1 cellular context compared by ENCODE assay signal in the genomic region with DNA sequence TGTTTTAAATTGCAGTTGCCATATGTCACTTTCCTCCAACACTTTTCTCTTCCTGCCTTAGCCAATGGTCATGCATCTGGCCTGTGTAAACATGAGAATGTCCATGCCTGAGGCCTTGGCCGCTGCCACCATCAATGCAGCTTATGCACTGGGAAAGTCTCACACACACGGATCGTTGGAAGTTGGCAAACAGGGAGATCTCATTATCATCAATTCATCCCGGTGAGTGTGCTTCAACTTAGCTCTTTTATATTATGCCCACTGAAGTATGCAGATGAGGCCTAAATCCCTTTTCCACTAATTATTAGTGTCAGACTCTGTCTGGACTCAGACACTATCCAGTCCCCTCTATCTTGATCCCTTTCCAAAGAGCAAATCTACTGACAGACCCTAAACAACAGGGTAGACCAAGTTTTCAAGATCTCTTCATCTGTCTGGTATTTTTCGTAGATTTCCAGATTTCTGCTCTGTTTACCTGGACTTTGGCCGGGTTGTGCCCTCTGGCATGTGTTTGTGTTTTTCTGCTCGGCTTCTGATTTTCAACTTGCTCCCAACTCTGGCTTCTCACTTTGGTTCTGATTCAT.
TF ChIP-seq lines count a peak whose summit lies in the region.

No MANE protein-coding gene starts in this region.

TF ChIP-seq in HepG2, 621 proteins besides CTCF, POLR2A, EP300 and RAD21 (continued from another document and continues in another):
- TF ChIP-seq, protein P1, sequence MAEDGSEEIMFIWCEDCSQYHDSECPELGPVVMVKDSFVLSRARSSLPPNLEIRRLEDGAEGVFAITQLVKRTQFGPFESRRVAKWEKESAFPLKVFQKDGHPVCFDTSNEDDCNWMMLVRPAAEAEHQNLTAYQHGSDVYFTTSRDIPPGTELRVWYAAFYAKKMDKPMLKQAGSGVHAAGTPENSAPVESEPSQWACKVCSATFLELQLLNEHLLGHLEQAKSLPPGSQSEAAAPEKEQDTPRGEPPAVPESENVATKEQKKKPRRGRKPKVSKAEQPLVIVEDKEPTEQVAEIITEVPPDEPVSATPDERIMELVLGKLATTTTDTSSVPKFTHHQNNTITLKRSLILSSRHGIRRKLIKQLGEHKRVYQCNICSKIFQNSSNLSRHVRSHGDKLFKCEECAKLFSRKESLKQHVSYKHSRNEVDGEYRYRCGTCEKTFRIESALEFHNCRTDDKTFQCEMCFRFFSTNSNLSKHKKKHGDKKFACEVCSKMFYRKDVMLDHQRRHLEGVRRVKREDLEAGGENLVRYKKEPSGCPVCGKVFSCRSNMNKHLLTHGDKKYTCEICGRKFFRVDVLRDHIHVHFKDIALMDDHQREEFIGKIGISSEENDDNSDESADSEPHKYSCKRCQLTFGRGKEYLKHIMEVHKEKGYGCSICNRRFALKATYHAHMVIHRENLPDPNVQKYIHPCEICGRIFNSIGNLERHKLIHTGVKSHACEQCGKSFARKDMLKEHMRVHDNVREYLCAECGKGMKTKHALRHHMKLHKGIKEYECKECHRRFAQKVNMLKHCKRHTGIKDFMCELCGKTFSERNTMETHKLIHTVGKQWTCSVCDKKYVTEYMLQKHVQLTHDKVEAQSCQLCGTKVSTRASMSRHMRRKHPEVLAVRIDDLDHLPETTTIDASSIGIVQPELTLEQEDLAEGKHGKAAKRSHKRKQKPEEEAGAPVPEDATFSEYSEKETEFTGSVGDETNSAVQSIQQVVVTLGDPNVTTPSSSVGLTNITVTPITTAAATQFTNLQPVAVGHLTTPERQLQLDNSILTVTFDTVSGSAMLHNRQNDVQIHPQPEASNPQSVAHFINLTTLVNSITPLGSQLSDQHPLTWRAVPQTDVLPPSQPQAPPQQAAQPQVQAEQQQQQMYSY (CRISPR knock-in tag; IDR thresholded peaks at IDR 0.05): no peak
- TF ChIP-seq ZNF253 (CRISPR knock-in tag; IDR thresholded peaks at IDR 0.05; ENCODE audit: borderline replicate concordance): no peak
- no peak for TF ChIP-seq GTF2F1 (IDR thresholded peaks at IDR 0.05; ENCODE audit: low read length)
- no peak for TF ChIP-seq ZFP36L1 (CRISPR knock-in tag; IDR thresholded peaks at IDR 0.05)
- TF ChIP-seq, protein P2, sequence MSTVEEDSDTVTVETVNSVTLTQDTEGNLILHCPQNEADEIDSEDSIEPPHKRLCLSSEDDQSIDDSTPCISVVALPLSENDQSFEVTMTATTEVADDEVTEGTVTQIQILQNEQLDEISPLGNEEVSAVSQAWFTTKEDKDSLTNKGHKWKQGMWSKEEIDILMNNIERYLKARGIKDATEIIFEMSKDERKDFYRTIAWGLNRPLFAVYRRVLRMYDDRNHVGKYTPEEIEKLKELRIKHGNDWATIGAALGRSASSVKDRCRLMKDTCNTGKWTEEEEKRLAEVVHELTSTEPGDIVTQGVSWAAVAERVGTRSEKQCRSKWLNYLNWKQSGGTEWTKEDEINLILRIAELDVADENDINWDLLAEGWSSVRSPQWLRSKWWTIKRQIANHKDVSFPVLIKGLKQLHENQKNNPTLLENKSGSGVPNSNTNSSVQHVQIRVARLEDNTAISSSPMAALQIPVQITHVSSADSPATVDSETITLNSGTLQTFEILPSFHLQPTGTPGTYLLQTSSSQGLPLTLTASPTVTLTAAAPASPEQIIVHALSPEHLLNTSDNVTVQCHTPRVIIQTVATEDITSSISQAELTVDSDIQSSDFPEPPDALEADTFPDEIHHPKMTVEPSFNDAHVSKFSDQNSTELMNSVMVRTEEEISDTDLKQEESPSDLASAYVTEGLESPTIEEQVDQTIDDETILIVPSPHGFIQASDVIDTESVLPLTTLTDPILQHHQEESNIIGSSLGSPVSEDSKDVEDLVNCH (CRISPR knock-in tag; IDR thresholded peaks at IDR 0.05): no peak
- peak; percentile 43; the same call in 1 of the 2 replicates for TF ChIP-seq BHLHE40 (IDR thresholded peaks at IDR 0.05; ENCODE audit: low read length)
- TF ChIP-seq ZNF564 (CRISPR knock-in tag; IDR thresholded peaks at IDR 0.05): no peak
- TF ChIP-seq, protein P3, sequence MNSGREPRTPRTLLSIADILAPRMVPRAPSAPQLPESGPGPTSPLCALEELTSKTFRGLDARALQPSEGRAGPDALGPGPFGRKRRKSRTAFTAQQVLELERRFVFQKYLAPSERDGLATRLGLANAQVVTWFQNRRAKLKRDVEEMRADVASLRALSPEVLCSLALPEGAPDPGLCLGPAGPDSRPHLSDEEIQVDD (CRISPR knock-in tag; IDR thresholded peaks at IDR 0.05; ENCODE audit: borderline replicate concordance): no peak
- no peak for TF ChIP-seq RORA (CRISPR knock-in tag; IDR thresholded peaks at IDR 0.05)
- no peak for TF ChIP-seq ARNT (IDR thresholded peaks at IDR 0.05)
- TF ChIP-seq HIVEP1 (CRISPR knock-in tag; IDR thresholded peaks at IDR 0.05): no peak
- TF ChIP-seq YEATS2 (CRISPR knock-in tag; IDR thresholded peaks at IDR 0.05; ENCODE audit: borderline replicate concordance): peak; percentile 13; the same call in 1 of the 2 replicates
- TF ChIP-seq ZNF670 (CRISPR knock-in tag; IDR thresholded peaks at IDR 0.05; ENCODE audit: borderline replicate concordance): peak; percentile 69; the same call in 1 of the 2 replicates
- TF ChIP-seq ZNF296 (CRISPR knock-in tag; conservative IDR thresholded peaks at IDR 0.05): 0 out of 2 replicates have a peak, but pooled peaks have one; percentile 74
- TF ChIP-seq, protein P4, sequence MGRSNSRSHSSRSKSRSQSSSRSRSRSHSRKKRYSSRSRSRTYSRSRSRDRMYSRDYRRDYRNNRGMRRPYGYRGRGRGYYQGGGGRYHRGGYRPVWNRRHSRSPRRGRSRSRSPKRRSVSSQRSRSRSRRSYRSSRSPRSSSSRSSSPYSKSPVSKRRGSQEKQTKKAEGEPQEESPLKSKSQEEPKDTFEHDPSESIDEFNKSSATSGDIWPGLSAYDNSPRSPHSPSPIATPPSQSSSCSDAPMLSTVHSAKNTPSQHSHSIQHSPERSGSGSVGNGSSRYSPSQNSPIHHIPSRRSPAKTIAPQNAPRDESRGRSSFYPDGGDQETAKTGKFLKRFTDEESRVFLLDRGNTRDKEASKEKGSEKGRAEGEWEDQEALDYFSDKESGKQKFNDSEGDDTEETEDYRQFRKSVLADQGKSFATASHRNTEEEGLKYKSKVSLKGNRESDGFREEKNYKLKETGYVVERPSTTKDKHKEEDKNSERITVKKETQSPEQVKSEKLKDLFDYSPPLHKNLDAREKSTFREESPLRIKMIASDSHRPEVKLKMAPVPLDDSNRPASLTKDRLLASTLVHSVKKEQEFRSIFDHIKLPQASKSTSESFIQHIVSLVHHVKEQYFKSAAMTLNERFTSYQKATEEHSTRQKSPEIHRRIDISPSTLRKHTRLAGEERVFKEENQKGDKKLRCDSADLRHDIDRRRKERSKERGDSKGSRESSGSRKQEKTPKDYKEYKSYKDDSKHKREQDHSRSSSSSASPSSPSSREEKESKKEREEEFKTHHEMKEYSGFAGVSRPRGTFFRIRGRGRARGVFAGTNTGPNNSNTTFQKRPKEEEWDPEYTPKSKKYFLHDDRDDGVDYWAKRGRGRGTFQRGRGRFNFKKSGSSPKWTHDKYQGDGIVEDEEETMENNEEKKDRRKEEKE (IDR thresholded peaks at IDR 0.05): no peak
- no peak for TF ChIP-seq SMYD3 (CRISPR knock-in tag; IDR thresholded peaks at IDR 0.05)
- TF ChIP-seq ZNF720 (CRISPR knock-in tag; IDR thresholded peaks at IDR 0.05): no peak
- no peak for TF ChIP-seq TBL1XR1 (IDR thresholded peaks at IDR 0.05; ENCODE audit: borderline replicate concordance, low read length, partially characterized antibody)
- TF ChIP-seq ZNF205 (CRISPR knock-in tag; IDR thresholded peaks at IDR 0.05): no peak
- TF ChIP-seq NAIF1 (CRISPR knock-in tag; IDR thresholded peaks at IDR 0.05; ENCODE audit: borderline replicate concordance): no peak
- TF ChIP-seq RBM22 (optimal IDR thresholded peaks at IDR 0.05; ENCODE audit: low read length): no peak
- no peak for TF ChIP-seq BRCA1 (CRISPR knock-in tag; IDR thresholded peaks at IDR 0.05)
- TF ChIP-seq STAG1 (CRISPR knock-in tag; IDR thresholded peaks at IDR 0.05): peak; percentile 5; the same call in 1 of the 2 replicates
- TF ChIP-seq ZNF556 (CRISPR knock-in tag; IDR thresholded peaks at IDR 0.05; ENCODE audit: borderline replicate concordance): 0 out of 2 replicates have a peak, but pooled peaks have one; percentile 62
- TF ChIP-seq RBAK (CRISPR knock-in tag; IDR thresholded peaks at IDR 0.05): no peak
- TF ChIP-seq, protein P5, sequence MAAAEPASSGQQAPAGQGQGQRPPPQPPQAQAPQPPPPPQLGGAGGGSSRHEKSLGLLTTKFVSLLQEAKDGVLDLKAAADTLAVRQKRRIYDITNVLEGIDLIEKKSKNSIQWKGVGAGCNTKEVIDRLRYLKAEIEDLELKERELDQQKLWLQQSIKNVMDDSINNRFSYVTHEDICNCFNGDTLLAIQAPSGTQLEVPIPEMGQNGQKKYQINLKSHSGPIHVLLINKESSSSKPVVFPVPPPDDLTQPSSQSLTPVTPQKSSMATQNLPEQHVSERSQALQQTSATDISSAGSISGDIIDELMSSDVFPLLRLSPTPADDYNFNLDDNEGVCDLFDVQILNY (CRISPR knock-in tag; conservative IDR thresholded peaks at IDR 0.05): no peak
- no peak for TF ChIP-seq HOXA9 (CRISPR knock-in tag; IDR thresholded peaks at IDR 0.05; ENCODE audit: borderline replicate concordance)
- no peak for TF ChIP-seq CREB1 (IDR thresholded peaks at IDR 0.05)
- peak; percentile 57 for TF ChIP-seq CREB1 (CRISPR knock-in tag; IDR thresholded peaks at IDR 0.05)
- TF ChIP-seq, protein P6, sequence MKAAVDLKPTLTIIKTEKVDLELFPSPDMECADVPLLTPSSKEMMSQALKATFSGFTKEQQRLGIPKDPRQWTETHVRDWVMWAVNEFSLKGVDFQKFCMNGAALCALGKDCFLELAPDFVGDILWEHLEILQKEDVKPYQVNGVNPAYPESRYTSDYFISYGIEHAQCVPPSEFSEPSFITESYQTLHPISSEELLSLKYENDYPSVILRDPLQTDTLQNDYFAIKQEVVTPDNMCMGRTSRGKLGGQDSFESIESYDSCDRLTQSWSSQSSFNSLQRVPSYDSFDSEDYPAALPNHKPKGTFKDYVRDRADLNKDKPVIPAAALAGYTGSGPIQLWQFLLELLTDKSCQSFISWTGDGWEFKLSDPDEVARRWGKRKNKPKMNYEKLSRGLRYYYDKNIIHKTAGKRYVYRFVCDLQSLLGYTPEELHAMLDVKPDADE (CRISPR knock-in tag; IDR thresholded peaks at IDR 0.05): no peak
- no peak for TF ChIP-seq PCBP1 (IDR thresholded peaks at IDR 0.05; ENCODE audit: borderline replicate concordance, low read depth, low read length)
- no peak for TF ChIP-seq DPF2 (CRISPR knock-in tag; IDR thresholded peaks at IDR 0.05; ENCODE audit: borderline replicate concordance, low read depth)
- TF ChIP-seq, protein P7, sequence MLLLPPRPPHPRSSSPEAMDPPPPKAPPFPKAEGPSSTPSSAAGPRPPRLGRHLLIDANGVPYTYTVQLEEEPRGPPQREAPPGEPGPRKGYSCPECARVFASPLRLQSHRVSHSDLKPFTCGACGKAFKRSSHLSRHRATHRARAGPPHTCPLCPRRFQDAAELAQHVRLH (CRISPR knock-in tag; IDR thresholded peaks at IDR 0.05; ENCODE audit: borderline replicate concordance, low read depth): 0 out of 2 replicates have a peak, but pooled peaks have one; percentile 49
- no peak for TF ChIP-seq ZSCAN30 (CRISPR knock-in tag; IDR thresholded peaks at IDR 0.05)
- TF ChIP-seq ZNF138 (CRISPR knock-in tag; IDR thresholded peaks at IDR 0.05; ENCODE audit: low read depth): no peak
- TF ChIP-seq ZMAT3 (CRISPR knock-in tag; conservative IDR thresholded peaks at IDR 0.05): 0 out of 2 replicates have a peak, but pooled peaks have one; percentile 53
- TF ChIP-seq, protein P8, sequence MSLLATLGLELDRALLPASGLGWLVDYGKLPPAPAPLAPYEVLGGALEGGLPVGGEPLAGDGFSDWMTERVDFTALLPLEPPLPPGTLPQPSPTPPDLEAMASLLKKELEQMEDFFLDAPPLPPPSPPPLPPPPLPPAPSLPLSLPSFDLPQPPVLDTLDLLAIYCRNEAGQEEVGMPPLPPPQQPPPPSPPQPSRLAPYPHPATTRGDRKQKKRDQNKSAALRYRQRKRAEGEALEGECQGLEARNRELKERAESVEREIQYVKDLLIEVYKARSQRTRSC (CRISPR knock-in tag; IDR thresholded peaks at IDR 0.05; ENCODE audit: low read depth): no peak
- no peak for TF ChIP-seq ZNF20 (CRISPR knock-in tag; IDR thresholded peaks at IDR 0.05)
- no peak for TF ChIP-seq RNF2 (conservative IDR thresholded peaks at IDR 0.05; ENCODE audit: low read depth)
- TF ChIP-seq, protein P9, sequence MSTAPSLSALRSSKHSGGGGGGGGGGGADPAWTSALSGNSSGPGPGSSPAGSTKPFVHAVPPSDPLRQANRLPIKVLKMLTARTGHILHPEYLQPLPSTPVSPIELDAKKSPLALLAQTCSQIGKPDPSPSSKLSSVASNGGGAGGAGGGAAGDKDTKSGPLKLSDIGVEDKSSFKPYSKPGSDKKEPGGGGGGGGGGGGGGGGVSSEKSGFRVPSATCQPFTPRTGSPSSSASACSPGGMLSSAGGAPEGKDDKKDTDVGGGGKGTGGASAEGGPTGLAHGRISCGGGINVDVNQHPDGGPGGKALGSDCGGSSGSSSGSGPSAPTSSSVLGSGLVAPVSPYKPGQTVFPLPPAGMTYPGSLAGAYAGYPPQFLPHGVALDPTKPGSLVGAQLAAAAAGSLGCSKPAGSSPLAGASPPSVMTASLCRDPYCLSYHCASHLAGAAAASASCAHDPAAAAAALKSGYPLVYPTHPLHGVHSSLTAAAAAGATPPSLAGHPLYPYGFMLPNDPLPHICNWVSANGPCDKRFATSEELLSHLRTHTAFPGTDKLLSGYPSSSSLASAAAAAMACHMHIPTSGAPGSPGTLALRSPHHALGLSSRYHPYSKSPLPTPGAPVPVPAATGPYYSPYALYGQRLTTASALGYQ (CRISPR knock-in tag; IDR thresholded peaks at IDR 0.05): 0 out of 2 replicates have a peak, but pooled peaks have one; percentile 24
- no peak for TF ChIP-seq MTF1 (CRISPR knock-in tag; IDR thresholded peaks at IDR 0.05)
- TF ChIP-seq, protein P10, sequence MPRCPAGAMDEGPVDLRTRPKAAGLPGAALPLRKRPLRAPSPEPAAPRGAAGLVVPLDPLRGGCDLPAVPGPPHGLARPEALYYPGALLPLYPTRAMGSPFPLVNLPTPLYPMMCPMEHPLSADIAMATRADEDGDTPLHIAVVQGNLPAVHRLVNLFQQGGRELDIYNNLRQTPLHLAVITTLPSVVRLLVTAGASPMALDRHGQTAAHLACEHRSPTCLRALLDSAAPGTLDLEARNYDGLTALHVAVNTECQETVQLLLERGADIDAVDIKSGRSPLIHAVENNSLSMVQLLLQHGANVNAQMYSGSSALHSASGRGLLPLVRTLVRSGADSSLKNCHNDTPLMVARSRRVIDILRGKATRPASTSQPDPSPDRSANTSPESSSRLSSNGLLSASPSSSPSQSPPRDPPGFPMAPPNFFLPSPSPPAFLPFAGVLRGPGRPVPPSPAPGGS (CRISPR knock-in tag; IDR thresholded peaks at IDR 0.05): no peak
- TF ChIP-seq SP2 (CRISPR knock-in tag; IDR thresholded peaks at IDR 0.05): no peak
- no peak for TF ChIP-seq TEAD2 (CRISPR knock-in tag; IDR thresholded peaks at IDR 0.05)
